ENCODE assay signal across 18 cellular contexts in genomic region chr4:7199129-7199725, GRCh38. TPM values are rescaled to one million over a fixed set of nuclear protein-coding genes. Genes with fewer than 3 reads are reported as not detected.
DNase-seq lines count a peak whose midpoint lies in the region; ATAC-seq and TF ChIP-seq lines count a peak whose summit lies in the region.
"Had no signal": no experiment of that assay in that cellular context is flagged by ENCODE, and none has a peak within 500 bp of the region (broad histone marks: within the 10 kb centered on the region; RNA-seq: fewer than 3 reads in every experiment).

No MANE protein-coding gene starts in this region.

- no peak overlapping the region for H3K27ac ChIP-seq in endodermal cell (ENCODE audit: low read depth, low read length)

- H3K27ac Mint-ChIP-seq in endodermal cell, result no peak overlapping the region
- H3K27ac Mint-ChIP-seq: CD4-positive, alpha-beta memory T cell had no signal

- peaks cover 29% of the 10 kb centered on the region for H3K27me3 Mint-ChIP-seq in endodermal cell (ENCODE audit: insufficient read depth)

- DNase-seq in cardiac septum (ENCODE audit: low spot score) (peak; percentile 63), left cardiac atrium (no peak), endodermal cell (peak; percentile 38), posterior vena cava (ENCODE audit: low spot score) (peak; percentile 59), ureter (ENCODE audit: low spot score) (peak; percentile 40), NCI-H1417 (lab: John Stamatoyannopoulos, UW) (no peak)
- DNase-seq: CD4-positive, alpha-beta memory T cell; DMS79 treated with DMSO at 0.1 percent for 48 hours; GDM1; KG1; NCI-H1092 treated with DMSO at 0.1 percent for 48 hours; NCI-H1694 treated with DMSO at 0.1 percent for 48 hours; NCI-H345; NCI-H69; PC-3 had no signal

- 89 to 91% methylated on average over 13 to 15 of the region's 15 CpGs for WGBS in endodermal cell (ENCODE audit: insufficient coverage in 1 of 2, insufficient read length in 1 of 2), 2 experiments

- no peak overlapping the region for H3K9ac ChIP-seq in endodermal cell (ENCODE audit: extremely low read depth, low read length, poor library complexity, severe bottlenecking)

- H3K36me3 Mint-ChIP-seq in endodermal cell (ENCODE audit: low read depth), result no peaks in the 10 kb centered on the region
- H3K36me3 Mint-ChIP-seq: CD4-positive, alpha-beta memory T cell had no signal

- H3K4me3 ChIP-seq in endodermal cell (ENCODE audit: low read length), result no peak overlapping the region

- no peak for ATAC-seq in left cardiac atrium
- no peak for ATAC-seq in HG03135 (IDR thresholded peaks at IDR 0.05; ENCODE audit: unreplicated experiment)
- no peak for ATAC-seq in GM19467 (IDR thresholded peaks at IDR 0.05; ENCODE audit: unreplicated experiment)
- ATAC-seq: PC-3 had no signal

- H3K9me3 ChIP-seq in endodermal cell (ENCODE audit: control insufficient read depth, low read length), result no peaks in the 10 kb centered on the region

- peaks cover 3% of the 10 kb centered on the region for H3K4me1 Mint-ChIP-seq in endodermal cell

- H3K27me3 ChIP-seq in endodermal cell (ENCODE audit: control insufficient read depth, insufficient read depth, low read length, poor library complexity, severe bottlenecking), result peaks cover 30% of the 10 kb centered on the region

- no peaks in the 10 kb centered on the region for H3K4me1 ChIP-seq in endodermal cell (ENCODE audit: control insufficient read depth, insufficient read depth, low read length)

- no peak for TF ChIP-seq CTCF in endodermal cell (conservative IDR thresholded peaks at IDR 0.05)

- intact Hi-C loops in cardiac septum (cut with DNase I) (no loop called here), left cardiac atrium (cut with DNase I) (loop anchor here in 1 of 2 donors (10.0 kb wide), 1 partner anchor 516 kb away; no protein-coding TSS in a partner anchor), posterior vena cava (cut with DNase I) (no loop called here)

- H3K4me3 Mint-ChIP-seq in endodermal cell, result no peak overlapping the region
- H3K4me3 Mint-ChIP-seq: CD4-positive, alpha-beta memory T cell had no signal

- H3K9me3 Mint-ChIP-seq in endodermal cell, result no peaks in the 10 kb centered on the region
- H3K9me3 Mint-ChIP-seq: CD4-positive, alpha-beta memory T cell had no signal

- H3K36me3 ChIP-seq in endodermal cell (ENCODE audit: control insufficient read depth, insufficient read depth, low read length), result no peaks in the 10 kb centered on the region

RNA-seq across cellular contexts. Expression of gene SORCS2, which starts 6.9 kb away (rescaled TPM):
- total RNA-seq in cardiac septum (6.9 TPM), left cardiac atrium (1 to 10 TPM; 2.4 to 2.6 TPM), endodermal cell (1 to 10 TPM; 1.4 to 1.9 TPM), posterior vena cava (10 to 100 TPM in 1 of 2 donors, 1 to 10 TPM in 1; 5.0 to 11.9 TPM), ureter (2.8 TPM)
- 10.6 TPM for polyA plus RNA-seq in endodermal cell (2013, experiment 1 of 2)
- polyA plus RNA-seq in endodermal cell (2013, experiment 2 of 2), result 9.6 TPM
- total RNA-seq: CD4-positive, alpha-beta memory T cell; MCF 10A had no signal
- polyA plus RNA-seq: CD4-positive, alpha-beta memory T cell had no signal

Comparison
In these comparisons a context has a peak if more than half of its experiments do, and no peak if none do; other contexts are left out.
1. DNase-seq: peak in cardiac septum (single experiment), endodermal cell (single experiment), posterior vena cava (single experiment) and ureter (single experiment); none in left cardiac atrium (single experiment) and NCI-H1417 (0 of 3).